In genomic region chr19:12484371-12485322, GRCh38 we compare ENCODE assay signal across 8 cellular contexts. TPM values are rescaled to one million over a fixed set of nuclear protein-coding genes. Genes with fewer than 3 reads are reported as not detected.
A peak's percentile ranks its signal among the peaks of the same experiment; 100 is the strongest.
DNase-seq lines count a peak whose midpoint lies in the region; ATAC-seq and FAIRE-seq lines count a peak whose summit lies in the region.

ZNF709 (minus strand) TSS chr19:12484816; CDS start chr19:12484657, 159 bp downstream.

- H3K4me1 ChIP-seq in mucosa of stomach (ENCODE audit: control insufficient read depth, insufficient read depth, low read length), result peaks cover 5% of the 10 kb centered on the region

- H3K9ac ChIP-seq in mucosa of stomach (ENCODE audit: low read length), result peak within 1 kb of the TSS; percentile 94

- no peaks in the 10 kb centered on the region for H3K27me3 ChIP-seq in mucosa of stomach (ENCODE audit: control insufficient read depth, insufficient read depth, low read length)

- no peaks in the 10 kb centered on the region for H3K36me3 ChIP-seq in mucosa of stomach (ENCODE audit: control insufficient read depth, insufficient read depth, low read length)

- H3K36me3 Mint-ChIP-seq in activated T-cell treated with anti-CD3 and anti-CD28 coated beads, Interleukin-2, amount 50 U/mL, for 4 hours (ENCODE audit: insufficient read depth), result no peaks in the 10 kb centered on the region

- peaks cover 26% of the 10 kb centered on the region for H3K4me1 Mint-ChIP-seq in activated T-cell treated with anti-CD3 and anti-CD28 coated beads, Interleukin-2, amount 50 U/mL, for 4 hours (ENCODE audit: low read depth)

- FAIRE-seq in HTR-8/SVneo (lab: Jason Lieb, UNC), result peak; percentile 98

- DNase-seq in COLO829 (ENCODE audit: low spot score) (peak; percentile 58), HTR-8/SVneo (ENCODE audit: insufficient read length, low spot score) (peak; percentile 95), OCI-M1 (lab: John Stamatoyannopoulos, UW) (peak; percentile 92)
- peak; percentile 87 for DNase-seq in activated T-cell treated with anti-CD3 and anti-CD28 coated beads, Interleukin-2, amount 50 U/mL, for 4 hours
- DNase-seq in stimulated activated CD8-positive, alpha-beta memory T cell treated with anti-CD3 and anti-CD28 coated beads, Interleukin-4, amount 100 ng/mL, for 4 hours (ENCODE audit: low read depth in 2 of 2, low spot score in 1 of 2), result peak; percentile 70 to 77

- H3K27me3 Mint-ChIP-seq in activated T-cell treated with anti-CD3 and anti-CD28 coated beads, Interleukin-2, amount 50 U/mL, for 4 hours (ENCODE audit: low read depth), result no peaks in the 10 kb centered on the region

- peak; percentile 95 for ATAC-seq in GM19467 (IDR thresholded peaks at IDR 0.05; ENCODE audit: unreplicated experiment)
- peak; percentile 100 for ATAC-seq in activated T-cell treated with anti-CD3 and anti-CD28 coated beads, Interleukin-2, amount 50 U/mL, for 4 hours
- peak; percentile 88 for ATAC-seq in esophagus mucosa

- H3K4me3 Mint-ChIP-seq in activated T-cell treated with anti-CD3 and anti-CD28 coated beads, Interleukin-2, amount 50 U/mL, for 4 hours, result peak within 1 kb of the TSS; percentile 92

- H3K4me3 ChIP-seq in mucosa of stomach (ENCODE audit: low read length), result peak within 1 kb of the TSS; percentile 97

- no peaks in the 10 kb centered on the region for H3K9me3 Mint-ChIP-seq in activated T-cell treated with anti-CD3 and anti-CD28 coated beads, Interleukin-2, amount 50 U/mL, for 4 hours

- H3K9me3 ChIP-seq in mucosa of stomach (ENCODE audit: control insufficient read depth, low read length), result no peaks in the 10 kb centered on the region

RNA-seq across cellular contexts. Expression of gene ZNF709, which starts in this region (rescaled TPM):
- 1 to 10 TPM in 1 of 3 donors, under 1 TPM in 2; 0.58 to 1.4 (median 0.87) TPM for total RNA-seq in activated T-cell treated with anti-CD3 and anti-CD28 coated beads, Interleukin-2, amount 50 U/mL, for 4 hours
- 0.52 TPM for total RNA-seq in esophagus mucosa

Comparison
In these comparisons a context has a peak if more than half of its experiments do, and no peak if none do; other contexts are left out.
1. Peak in every context shown above with its lines: DNase-seq, ATAC-seq and H3K4me3 ChIP-seq.
2. Peak in ATAC-seq in esophagus mucosa; RNA of the gene not detected or under 1 TPM.